In the genomic region with DNA sequence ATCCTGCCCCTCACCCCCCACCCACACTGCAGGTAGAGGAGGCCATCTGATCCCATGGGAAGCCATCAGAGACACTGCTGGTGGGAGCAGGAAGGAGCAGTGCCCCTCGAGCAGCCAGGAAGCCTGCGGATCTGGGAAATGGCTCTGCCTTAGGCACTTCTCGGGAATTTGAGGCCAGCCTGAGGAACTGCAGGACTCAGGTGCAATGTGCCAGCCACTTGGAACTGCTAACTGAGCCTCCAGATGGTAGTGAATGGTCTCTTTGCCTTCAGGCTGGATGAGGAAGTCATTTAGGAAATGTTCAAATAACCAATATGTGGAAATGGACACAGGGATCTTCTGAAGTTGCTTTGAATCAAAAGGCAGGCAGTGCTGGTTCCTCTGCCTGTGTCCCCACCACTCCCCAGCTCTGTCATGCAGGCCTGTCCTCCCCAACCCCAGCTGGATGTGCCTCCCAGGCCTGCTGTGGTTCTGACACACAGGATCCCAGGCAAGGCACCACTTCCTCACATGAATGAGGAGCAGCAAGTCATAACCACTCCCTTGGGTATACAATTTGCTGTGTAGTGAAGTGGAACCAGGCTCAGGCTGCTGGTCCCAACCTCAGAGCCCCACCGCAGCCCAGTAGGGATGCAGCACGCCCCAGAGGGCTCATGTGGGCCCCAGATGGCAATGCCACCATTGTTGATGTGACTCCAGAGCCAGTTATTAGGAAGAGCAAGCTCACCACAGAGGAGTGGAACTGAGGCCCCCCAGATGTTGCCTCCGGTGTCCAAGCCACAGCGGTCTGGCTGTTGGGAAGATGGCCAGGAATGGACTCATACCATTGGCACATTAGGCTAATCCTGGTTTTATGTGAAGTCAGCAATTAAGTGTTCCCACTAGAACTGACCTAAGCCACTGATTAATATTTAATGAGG, we compare ENCODE assay signal across 9 cellular contexts. TPM values are rescaled to one million over a fixed set of nuclear protein-coding genes. Genes with fewer than 3 reads are reported as not detected.
DNase-seq lines count a peak whose midpoint lies in the region; ATAC-seq and TF ChIP-seq lines count a peak whose summit lies in the region.
"Had no signal": no experiment of that assay in that cellular context is flagged by ENCODE, and none has a peak within 500 bp of the region (broad histone marks: within the 10 kb centered on the region; RNA-seq: fewer than 3 reads in every experiment).

No MANE protein-coding gene starts in this region.

- no peaks in the 10 kb centered on the region for H3K9me3 Mint-ChIP-seq in immature natural killer cell

- no peak overlapping the region for H3K4me3 Mint-ChIP-seq in immature natural killer cell

- H3K27ac Mint-ChIP-seq in immature natural killer cell = peak overlapping the region in 2 of 6 donors; percentile 26 to 35

- TF ChIP-seq CTCF in HFF-Myc (IDR thresholded peaks at IDR 0.05; ENCODE audit: low read depth, low read length, missing control alignments) (no peak), astrocyte of the spinal cord (IDR thresholded peaks at IDR 0.05; ENCODE audit: low read depth, low read length) (no peak), kidney epithelial cell (IDR thresholded peaks at IDR 0.05; ENCODE audit: insufficient read depth, low read length, poor library complexity, severe bottlenecking) (no peak), testis (IDR thresholded peaks at IDR 0.05) (no peak)

- peaks cover 0 to 9% (median 3%) of the 10 kb centered on the region in 3 donors for H3K27me3 Mint-ChIP-seq in immature natural killer cell (ENCODE audit: low read depth in 3 of 3)

- H3K27ac ChIP-seq in testis = no peak overlapping the region

- no peak overlapping the region for H3K4me3 ChIP-seq in HFF-Myc (replicated peaks; ENCODE audit: low read depth, low read length)
- H3K4me3 ChIP-seq in astrocyte of the spinal cord (ENCODE audit: low read depth, low read length) = no peak overlapping the region
- H3K4me3 ChIP-seq in kidney epithelial cell (ENCODE audit: low read depth, low read length) = no peak overlapping the region
- no peak overlapping the region for H3K4me3 ChIP-seq in testis

- TF ChIP-seq POLR2A in testis (IDR thresholded peaks at IDR 0.05) = no peak

- DNase-seq in HFF-Myc (ENCODE audit: extremely low read depth, low read depth) (peak; percentile 98), astrocyte of the spinal cord (ENCODE audit: low read depth, low spot score) (peak; percentile 75), kidney epithelial cell (ENCODE audit: low read depth) (peak; percentile 42), testis (peak; percentile 35), immature natural killer cell (no peak)
- DNase-seq in stimulated activated naive CD4-positive, alpha-beta T cell treated with Interleukin-2 at 50 U/mL for 16 hours (lab: John Stamatoyannopoulos, UW) = no peak
- DNase-seq: activated CD4-positive, alpha-beta T cell treated with anti-CD3 and anti-CD28 coated beads for 1 hour; NCI-H524 treated with DMSO at 0.1 percent for 48 hours had no signal

- peaks cover 33 to 41% of the 10 kb centered on the region in 2 donors for H3K4me1 Mint-ChIP-seq in immature natural killer cell

- in situ Hi-C loops in astrocyte of the spinal cord (cut with HindIII; ENCODE audit: low sequenced_read_pairs) = no loop called here

- WGBS in testis, 2 donors = 76 to 85% methylated on average over 6 to 7 of the region's 7 CpGs

- no peaks in the 10 kb centered on the region for H3K9me3 ChIP-seq in testis

- H3K36me3 ChIP-seq in kidney epithelial cell (ENCODE audit: control insufficient read depth, insufficient read depth, low read length) (no peaks in the 10 kb centered on the region), testis (ENCODE audit: low read depth, missing control alignments) (no peaks in the 10 kb centered on the region)

- ATAC-seq in GM21447 (IDR thresholded peaks at IDR 0.05; ENCODE audit: unreplicated experiment) = no peak

- H3K4me1 ChIP-seq in testis = peaks cover 23% of the 10 kb centered on the region

- no peaks in the 10 kb centered on the region for H3K27me3 ChIP-seq in kidney epithelial cell (ENCODE audit: control insufficient read depth, insufficient read depth, low read length)
- H3K27me3 ChIP-seq in testis = no peaks in the 10 kb centered on the region

- H3K36me3 Mint-ChIP-seq in immature natural killer cell = peaks cover 0 to 19% (median 8%) of the 10 kb centered on the region in 3 donors

- intact Hi-C loops in testis (cut with DNase I; ENCODE audit: low total_unique reads) = no loop called here

RNA-seq across cellular contexts. Expression of a gene that starts 46.5 kb away (rescaled TPM):
- 22.7 and 24.7 TPM in 2 replicates for total RNA-seq in kidney epithelial cell
- total RNA-seq in testis = 10 to 100 TPM; 22.9 to 38.4 TPM
- 9.7 TPM for polyA plus RNA-seq in testis (ENCODE audit: insufficient read depth, low read depth, low replicate concordance)
- 10 to 100 TPM in 1 of 3 donors, 1 to 10 TPM in 1, under 1 TPM in 1; 0.62 to 12.8 (median 3.5) TPM for polyA plus RNA-seq in immature natural killer cell

Comparison
In these comparisons a context has a peak if more than half of its experiments do, and no peak if none do; other contexts are left out.
1. DNase-seq: peak in HFF-Myc (single experiment), astrocyte of the spinal cord (single experiment), kidney epithelial cell (single experiment) and testis (single experiment); none in immature natural killer cell (0 of 3) and stimulated activated naive CD4-positive, alpha-beta T cell treated with Interleukin-2 at 50 U/mL for 16 hours (single experiment).